ENCODE assay signal across 8 cellular contexts in the genomic region with DNA sequence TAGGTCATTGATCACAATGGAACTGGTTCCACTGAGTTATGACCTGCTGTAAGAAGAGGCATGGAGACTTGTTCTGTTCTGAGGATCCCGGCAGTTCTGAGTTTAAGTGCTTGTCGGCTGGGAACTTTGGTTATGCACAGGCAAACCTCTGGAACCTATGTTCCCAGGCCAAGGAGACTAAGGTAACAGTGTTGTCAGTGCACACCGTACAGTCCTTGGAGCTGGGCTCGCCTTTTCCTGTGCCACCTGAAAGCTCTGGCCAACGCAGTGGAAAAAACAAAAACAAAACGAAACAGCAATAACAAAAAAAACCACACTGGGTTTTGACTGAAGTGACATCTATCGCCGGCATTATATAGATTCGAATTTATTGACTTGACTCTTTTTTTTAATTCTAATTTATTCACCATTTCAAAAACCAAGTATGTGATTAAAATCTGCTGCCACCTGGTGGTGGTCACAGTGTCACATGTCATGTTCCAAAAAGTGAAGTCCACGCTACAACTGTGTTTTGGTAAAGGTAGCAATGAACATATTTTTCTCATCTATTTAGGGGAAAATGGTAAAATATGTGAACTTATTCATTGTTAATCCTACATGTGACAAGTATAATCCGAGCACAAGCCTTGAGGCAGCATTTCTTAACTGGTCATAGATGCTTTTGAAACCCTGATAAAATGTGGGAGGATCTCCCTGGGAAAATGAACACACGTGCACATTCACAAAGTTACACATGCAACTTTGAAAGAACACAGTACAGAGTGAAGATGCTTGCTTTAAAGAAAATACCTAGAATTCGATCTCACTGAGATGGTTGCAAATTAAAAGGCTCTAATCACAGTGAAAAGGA.
DNase-seq lines count a peak whose midpoint lies in the region; ATAC-seq and TF ChIP-seq lines count a peak whose summit lies in the region.

No MANE protein-coding gene starts in this region.

- DNase-seq in NCI-H146 (lab: John Stamatoyannopoulos, UW) (peak; percentile 21), NCI-H146 treated with DMSO at 0.1 percent for 48 hours (lab: John Stamatoyannopoulos, UW; ENCODE audit: unreplicated experiment) (no peak), glomerular visceral epithelial cell (ENCODE audit: extremely low spot score) (peak; percentile 5), iPS-NIHi7 (ENCODE audit: extremely low spot score) (no peak)
- peak; percentile 28 for DNase-seq in activated CD4-positive, alpha-beta memory T cell treated with anti-CD3 and anti-CD28 coated beads, Interleukin-2, amount 10 ng/mL, durations not matched to agents 7 days and 5 days
- DNase-seq in stimulated activated CD4-positive, alpha-beta T cell treated with anti-CD3 and anti-CD28 coated beads, Interleukin-1b, Interleukin-23, amount 100 ng/mL, for 4 hours (ENCODE audit: low read depth in 2 of 2), result peak; percentile 3 to 14

- no peaks in the 10 kb centered on the region for H3K4me1 Mint-ChIP-seq in activated CD4-positive, alpha-beta memory T cell treated with anti-CD3 and anti-CD28 coated beads, Interleukin-2, amount 10 ng/mL, durations not matched to agents 7 days and 5 days

- POLR2A ChIA-PET in activated CD4-positive, alpha-beta memory T cell treated with anti-CD3 and anti-CD28 coated beads, Interleukin-2, amount 10 ng/mL, durations not matched to agents 7 days and 5 days (lab: Charles Lee), result no interaction called here

- H3K9me3 Mint-ChIP-seq in activated CD4-positive, alpha-beta memory T cell treated with anti-CD3 and anti-CD28 coated beads, Interleukin-2, amount 10 ng/mL, durations not matched to agents 7 days and 5 days, result peaks cover 10% of the 10 kb centered on the region

- no peak for ATAC-seq in GM21723 (IDR thresholded peaks at IDR 0.05; ENCODE audit: unreplicated experiment)

- H3K27ac Mint-ChIP-seq in activated CD4-positive, alpha-beta memory T cell treated with anti-CD3 and anti-CD28 coated beads, Interleukin-2, amount 10 ng/mL, durations not matched to agents 7 days and 5 days, result no peak overlapping the region

- no peak overlapping the region for H3K4me3 Mint-ChIP-seq in activated CD4-positive, alpha-beta memory T cell treated with anti-CD3 and anti-CD28 coated beads, Interleukin-2, amount 10 ng/mL, durations not matched to agents 7 days and 5 days

- no peaks in the 10 kb centered on the region for H3K27me3 Mint-ChIP-seq in activated CD4-positive, alpha-beta memory T cell treated with anti-CD3 and anti-CD28 coated beads, Interleukin-2, amount 10 ng/mL, durations not matched to agents 7 days and 5 days

- TF ChIP-seq CTCF in LNCAP (IDR thresholded peaks at IDR 0.05), result peak; percentile 86

- no peaks in the 10 kb centered on the region for H3K36me3 Mint-ChIP-seq in activated CD4-positive, alpha-beta memory T cell treated with anti-CD3 and anti-CD28 coated beads, Interleukin-2, amount 10 ng/mL, durations not matched to agents 7 days and 5 days (ENCODE audit: low read depth)

- CTCF ChIA-PET in activated CD4-positive, alpha-beta memory T cell treated with anti-CD3 and anti-CD28 coated beads, Interleukin-2, amount 10 ng/mL, durations not matched to agents 7 days and 5 days (lab: Charles Lee), result no interaction called here

Comparison
In these comparisons a context has a peak if more than half of its experiments do, and no peak if none do; other contexts are left out.
1. DNase-seq: peak in NCI-H146 (single experiment), activated CD4-positive, alpha-beta memory T cell treated with anti-CD3 and anti-CD28 coated beads, Interleukin-2, amount 10 ng/mL, durations not matched to agents 7 days and 5 days (single experiment), glomerular visceral epithelial cell (single experiment) and stimulated activated CD4-positive, alpha-beta T cell treated with anti-CD3 and anti-CD28 coated beads, Interleukin-1b, Interleukin-23, amount 100 ng/mL, for 4 hours (2 of 2); none in NCI-H146 treated with DMSO at 0.1 percent for 48 hours (single experiment) and iPS-NIHi7 (single experiment).